ENCODE assay signal across 1 cellular context in the genomic region with DNA sequence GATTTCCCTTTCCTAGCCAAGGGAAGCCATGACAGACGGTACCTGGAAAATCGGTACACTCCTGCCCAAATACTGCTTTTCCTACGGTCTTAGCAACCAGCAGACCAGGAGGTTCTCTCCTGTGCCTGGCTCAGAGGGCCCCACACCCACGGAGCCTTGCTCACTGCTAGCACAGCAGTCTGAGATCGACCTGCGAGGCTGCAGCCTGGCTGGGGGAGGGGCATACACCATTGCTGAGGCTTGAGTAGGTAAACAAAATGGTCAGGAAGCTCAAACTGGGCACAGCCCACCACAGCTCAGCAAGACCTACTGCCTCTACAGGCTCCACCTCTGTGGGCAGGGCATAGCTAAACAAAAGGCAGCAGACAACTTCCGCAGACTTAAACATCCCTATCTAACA.
TF ChIP-seq lines count a peak whose summit lies in the region.

No MANE protein-coding gene starts in this region.

TF ChIP-seq in H1, 55 proteins besides CTCF, POLR2A, EP300 and RAD21:
- TF ChIP-seq EZH2 (IDR thresholded peaks at IDR 0.05; ENCODE audit: low read depth, low read length, severe bottlenecking) (no peak), NANOG (IDR thresholded peaks at IDR 0.05; ENCODE audit: insufficient read depth, low read depth, low read length, poor library complexity, severe bottlenecking) (no peak), RBBP5 (IDR thresholded peaks at IDR 0.05; ENCODE audit: borderline replicate concordance, low read depth, low read length) (peak; percentile 52; the same call in 1 of the 2 replicates)
TF ChIP-seq in H1: peak in this region for 1.
